In genomic region chr1:108502624-108503023, GRCh38 we compare ENCODE assay signal across 15 cellular contexts. TPM values are rescaled to one million over a fixed set of nuclear protein-coding genes. Genes with fewer than 3 reads are reported as not detected.
DNase-seq lines count a peak whose midpoint lies in the region; ATAC-seq and TF ChIP-seq lines count a peak whose summit lies in the region.
"Had no signal": no experiment of that assay in that cellular context is flagged by ENCODE, and none has a peak within 500 bp of the region (broad histone marks: within the 10 kb centered on the region; RNA-seq: fewer than 3 reads in every experiment).

No MANE protein-coding gene starts in this region.

- no peaks in the 10 kb centered on the region for H3K9me3 ChIP-seq in PC-3 (ENCODE audit: low read length)
- no peaks in the 10 kb centered on the region for H3K9me3 ChIP-seq in left lung
- H3K9me3 ChIP-seq: Peyer's patch, psoas muscle had no signal

- no peaks in the 10 kb centered on the region for H3K36me3 ChIP-seq in PC-3 (ENCODE audit: low read depth, low read length)
- no peaks in the 10 kb centered on the region for H3K36me3 ChIP-seq in left lung
- H3K36me3 ChIP-seq: Peyer's patch had no signal

- H3K27me3 ChIP-seq in PC-3 (ENCODE audit: low read length) (no peaks in the 10 kb centered on the region), left lung (peaks cover 0 to 12% of the 10 kb centered on the region in 2 donors)
- H3K27me3 ChIP-seq: Peyer's patch had no signal

- BruUV-seq in PC-3 (replicated peaks; lab: Mats Ljungman, UMichigan): no TSS peak

- H3K27me3 Mint-ChIP-seq in osteocyte (ENCODE audit: unreplicated experiment): no peaks in the 10 kb centered on the region

- peaks cover 3% of the 10 kb centered on the region for H3K9me3 Mint-ChIP-seq in osteocyte (ENCODE audit: unreplicated experiment)

- CTCF ChIA-PET in PC-3 (lab: Charles Lee): no interaction called here

- no peaks in the 10 kb centered on the region for H3K9me2 ChIP-seq in PC-3 (replicated peaks; ENCODE audit: low read length)

- no peaks in the 10 kb centered on the region for H3K36me3 Mint-ChIP-seq in osteocyte (ENCODE audit: unreplicated experiment)
- H3K36me3 Mint-ChIP-seq: CD4-positive, CD25-positive, alpha-beta regulatory T cell had no signal

- H3K4me1 Mint-ChIP-seq in osteocyte (ENCODE audit: unreplicated experiment): peaks cover 17% of the 10 kb centered on the region
- H3K4me1 Mint-ChIP-seq: activated CD4-positive, alpha-beta T cell treated with anti-CD3 and anti-CD28 coated beads, Interleukin-2, amount 10 ng/mL, durations not matched to agents 24 days and 14 days; CD4-positive, CD25-positive, alpha-beta regulatory T cell had no signal

- TF ChIP-seq CTCF in PC-3 (conservative IDR thresholded peaks at IDR 0.05; ENCODE audit: low read depth, low read length) (no peak), osteocyte (IDR thresholded peaks at IDR 0.05) (no peak), left lung (IDR thresholded peaks at IDR 0.05) (no peak), omental fat pad (IDR thresholded peaks at IDR 0.05) (no peak)

- no peaks in the 10 kb centered on the region for H4K20me1 ChIP-seq in PC-3 (ENCODE audit: low read length)

- H2AFZ ChIP-seq in PC-3 (ENCODE audit: low read length): no peak overlapping the region

- no peak overlapping the region for H3K9ac ChIP-seq in PC-3 (ENCODE audit: low read length)

- H3K4me3 Mint-ChIP-seq in osteocyte (ENCODE audit: unreplicated experiment): no peak overlapping the region
- H3K4me3 Mint-ChIP-seq: activated CD4-positive, alpha-beta T cell treated with anti-CD3 and anti-CD28 coated beads, Interleukin-2, amount 10 ng/mL, durations not matched to agents 24 days and 14 days; CD4-positive, CD25-positive, alpha-beta regulatory T cell had no signal

- POLR2A ChIA-PET in PC-3 (lab: Charles Lee; ENCODE audit: unreplicated experiment): no interaction called here

- H3K4me3 ChIP-seq in PC-3 (ENCODE audit: low read length): no peak overlapping the region
- no peak overlapping the region for H3K4me3 ChIP-seq in left lung
- H3K4me3 ChIP-seq: Peyer's patch, psoas muscle had no signal

- no peaks in the 10 kb centered on the region for H3K79me2 ChIP-seq in PC-3 (ENCODE audit: low read length)

- H3F3A ChIP-seq in PC-3 (ENCODE audit: low read length, unreplicated experiment): no peaks in the 10 kb centered on the region

- peak overlapping the region; percentile 38 for H3K4me2 ChIP-seq in PC-3 (ENCODE audit: low read length)

- H3K27ac Mint-ChIP-seq in osteocyte (ENCODE audit: unreplicated experiment): peak overlapping the region; percentile 15
- H3K27ac Mint-ChIP-seq: activated CD4-positive, alpha-beta T cell treated with anti-CD3 and anti-CD28 coated beads, Interleukin-2, amount 10 ng/mL, durations not matched to agents 24 days and 14 days; CD4-positive, CD25-positive, alpha-beta regulatory T cell had no signal

- peak; percentile 68 for ATAC-seq in PC-3
- ATAC-seq in left lung: no peak
- no peak for ATAC-seq in omental fat pad (ENCODE audit: low FRiP score)
- ATAC-seq in left cardiac atrium: no peak
- ATAC-seq: psoas muscle had no signal

- H3K27ac ChIP-seq in PC-3 (ENCODE audit: low read length): no peak overlapping the region
- H3K27ac ChIP-seq in left lung: no peak overlapping the region
- H3K27ac ChIP-seq: Peyer's patch, psoas muscle had no signal

- DNase-seq in GM03348 (ENCODE audit: low spot score) (peak; percentile 33), PC-3 (peak; percentile 72), dedifferentiated amniotic fluid mesenchymal stem cell (ENCODE audit: extremely low spot score) (peak; percentile 14), osteocyte (ENCODE audit: extremely low spot score, unreplicated experiment) (no peak), left lung (no peak), nucleus accumbens (lab: John Stamatoyannopoulos, UW) (no peak), omental fat pad (ENCODE audit: low spot score) (no peak), left cardiac atrium (no peak)
- DNase-seq: activated CD4-positive, alpha-beta T cell treated with anti-CD3 and anti-CD28 coated beads, Interleukin-2, amount 10 ng/mL, durations not matched to agents 24 days and 14 days; activated T-cell treated with anti-CD3 and anti-CD28 coated beads, Interleukin-2, amount 50 U/mL, for 1 hour; CD4-positive, CD25-positive, alpha-beta regulatory T cell; NCI-H2081 treated with DMSO at 0.1 percent for 48 hours; NCI-H69; Peyer's patch; psoas muscle had no signal

- H3K4me1 ChIP-seq in PC-3 (ENCODE audit: insufficient read depth, low read length): peaks cover 12% of the 10 kb centered on the region
- H3K4me1 ChIP-seq in left lung: no peaks in the 10 kb centered on the region
- H3K4me1 ChIP-seq: psoas muscle had no signal

- intact Hi-C loops in PC-3 (cut with micrococcal nuclease): no loop called here
- intact Hi-C loops in left lung (cut with DNase I): no loop called here
- intact Hi-C loops in left cardiac atrium (cut with DNase I): no loop called here

RNA-seq across cellular contexts. Expression of gene NBPF6, which starts 52.5 kb away (rescaled TPM):
- total RNA-seq in PC-3 (2014; rRNA removed) (0.07 TPM in 1 of 2 replicates, not detected in the other), osteocyte (not detected in 2 replicates), left lung (not detected), omental fat pad (not detected), left cardiac atrium (not detected)
- total RNA-seq: CD4-positive, CD25-positive, alpha-beta regulatory T cell; psoas muscle had no signal

RNA-seq across cellular contexts. Expression of gene EEIG2, which starts 57.3 kb away (rescaled TPM):
- 5.2 and 6.2 TPM in 2 replicates for total RNA-seq in PC-3 (2014; rRNA removed)
- total RNA-seq in osteocyte: 12.9 and 13.3 TPM in 2 replicates
- total RNA-seq in left lung: 10 to 100 TPM; 16.4 to 16.6 TPM
- total RNA-seq in omental fat pad: 10 to 100 TPM; 14.3 to 25.5 (median 17.8) TPM
- total RNA-seq in left cardiac atrium: 1 to 10 TPM; 8.5 to 9.9 TPM

Comparison
In these comparisons a context has a peak if more than half of its experiments do, and no peak if none do; other contexts are left out.
1. DNase-seq: peak in GM03348 (single experiment), PC-3 (single experiment) and dedifferentiated amniotic fluid mesenchymal stem cell (single experiment); none in osteocyte (single experiment), left lung (0 of 2), nucleus accumbens (0 of 56), omental fat pad (single experiment) and left cardiac atrium (single experiment).